1 cellular context compared by ENCODE assay signal in genomic region chr17:31197991-31198390, GRCh38.
TF ChIP-seq lines count a peak whose summit lies in the region.

No MANE protein-coding gene starts in this region.

TF ChIP-seq in SK-N-SH treated with all-trans-retinoic acid at 6 μM for 48 hours, 23 proteins besides CTCF, POLR2A, EP300 and RAD21 (continued from another document):
- TF ChIP-seq, protein P1, sequence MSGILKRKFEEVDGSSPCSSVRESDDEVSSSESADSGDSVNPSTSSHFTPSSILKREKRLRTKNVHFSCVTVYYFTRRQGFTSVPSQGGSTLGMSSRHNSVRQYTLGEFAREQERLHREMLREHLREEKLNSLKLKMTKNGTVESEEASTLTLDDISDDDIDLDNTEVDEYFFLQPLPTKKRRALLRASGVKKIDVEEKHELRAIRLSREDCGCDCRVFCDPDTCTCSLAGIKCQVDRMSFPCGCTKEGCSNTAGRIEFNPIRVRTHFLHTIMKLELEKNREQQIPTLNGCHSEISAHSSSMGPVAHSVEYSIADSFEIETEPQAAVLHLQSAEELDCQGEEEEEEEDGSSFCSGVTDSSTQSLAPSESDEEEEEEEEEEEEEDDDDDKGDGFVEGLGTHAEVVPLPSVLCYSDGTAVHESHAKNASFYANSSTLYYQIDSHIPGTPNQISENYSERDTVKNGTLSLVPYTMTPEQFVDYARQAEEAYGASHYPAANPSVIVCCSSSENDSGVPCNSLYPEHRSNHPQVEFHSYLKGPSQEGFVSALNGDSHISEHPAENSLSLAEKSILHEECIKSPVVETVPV (CRISPR knock-in tag; IDR thresholded peaks at IDR 0.05): no peak
- TF ChIP-seq RARB (CRISPR knock-in tag; IDR thresholded peaks at IDR 0.05): no peak
- no peak for TF ChIP-seq TOX (CRISPR knock-in tag; IDR thresholded peaks at IDR 0.05; ENCODE audit: borderline replicate concordance)
- no peak for TF ChIP-seq CSDC2 (CRISPR knock-in tag; IDR thresholded peaks at IDR 0.05)
- TF ChIP-seq BACH2 (CRISPR knock-in tag; IDR thresholded peaks at IDR 0.05; ENCODE audit: borderline replicate concordance): no peak
- no peak for TF ChIP-seq TSHZ2 (CRISPR knock-in tag; IDR thresholded peaks at IDR 0.05)
- TF ChIP-seq ZNF70 (CRISPR knock-in tag; IDR thresholded peaks at IDR 0.05): no peak
- TF ChIP-seq ZFP3 (CRISPR knock-in tag; IDR thresholded peaks at IDR 0.05): no peak
- TF ChIP-seq, protein P2, sequence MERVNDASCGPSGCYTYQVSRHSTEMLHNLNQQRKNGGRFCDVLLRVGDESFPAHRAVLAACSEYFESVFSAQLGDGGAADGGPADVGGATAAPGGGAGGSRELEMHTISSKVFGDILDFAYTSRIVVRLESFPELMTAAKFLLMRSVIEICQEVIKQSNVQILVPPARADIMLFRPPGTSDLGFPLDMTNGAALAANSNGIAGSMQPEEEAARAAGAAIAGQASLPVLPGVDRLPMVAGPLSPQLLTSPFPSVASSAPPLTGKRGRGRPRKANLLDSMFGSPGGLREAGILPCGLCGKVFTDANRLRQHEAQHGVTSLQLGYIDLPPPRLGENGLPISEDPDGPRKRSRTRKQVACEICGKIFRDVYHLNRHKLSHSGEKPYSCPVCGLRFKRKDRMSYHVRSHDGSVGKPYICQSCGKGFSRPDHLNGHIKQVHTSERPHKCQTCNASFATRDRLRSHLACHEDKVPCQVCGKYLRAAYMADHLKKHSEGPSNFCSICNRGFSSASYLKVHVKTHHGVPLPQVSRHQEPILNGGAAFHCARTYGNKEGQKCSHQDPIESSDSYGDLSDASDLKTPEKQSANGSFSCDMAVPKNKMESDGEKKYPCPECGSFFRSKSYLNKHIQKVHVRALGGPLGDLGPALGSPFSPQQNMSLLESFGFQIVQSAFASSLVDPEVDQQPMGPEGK (CRISPR knock-in tag; IDR thresholded peaks at IDR 0.05; ENCODE audit: borderline replicate concordance): no peak
- no peak for TF ChIP-seq GLIS3 (CRISPR knock-in tag; IDR thresholded peaks at IDR 0.05)
